ENCODE assay signal across 9 cellular contexts in genomic region chr1:27598902-27599528, GRCh38. TPM values are rescaled to one million over a fixed set of nuclear protein-coding genes. Genes with fewer than 3 reads are reported as not detected.
DNase-seq lines count a peak whose midpoint lies in the region; ATAC-seq, FAIRE-seq and TF ChIP-seq lines count a peak whose summit lies in the region.
"Had no signal": no experiment of that assay in that cellular context is flagged by ENCODE, and none has a peak within 500 bp of the region (broad histone marks: within the 10 kb centered on the region; RNA-seq: fewer than 3 reads in every experiment).

No MANE protein-coding gene starts in this region.

- no peak overlapping the region for H2AFZ ChIP-seq in HepG2 (ENCODE audit: low read length)

- ATAC-seq in HepG2: no peak
- ATAC-seq: Panc1 had no signal

- BruUV-seq in HepG2 (replicated peaks; lab: Mats Ljungman, UMichigan): no TSS peak

- DNase-seq in RPMI7951 (ENCODE audit: low read depth) (peak; percentile 86), brain microvascular endothelial cell (peak; percentile 67), HepG2 (ENCODE audit: low spot score) (no peak), NCI-H187 treated with DMSO at 0.1 percent for 48 hours (lab: John Stamatoyannopoulos, UW) (no peak), small intestine (no peak), D721Med (ENCODE audit: insufficient read length, low spot score) (no peak)
- DNase-seq in stimulated activated CD8-positive, alpha-beta memory T cell treated with anti-CD3 and anti-CD28 coated beads, Interleukin-4, amount 100 ng/mL, for 24 hours (ENCODE audit: low read depth): peak; percentile 44

- no peak for TF ChIP-seq EP300 in HepG2 (IDR thresholded peaks at IDR 0.05; ENCODE audit: low read depth in 2 of 2, low read length in 2 of 2)
- TF ChIP-seq EP300 in HepG2 (CRISPR knock-in tag; IDR thresholded peaks at IDR 0.05; ENCODE audit: borderline replicate concordance): no peak

- FAIRE-seq in HepG2 (lab: Jason Lieb, UNC): no peak
- FAIRE-seq in small intestine (lab: Jason Lieb, UNC): no peak
- FAIRE-seq in D721Med (lab: Jason Lieb, UNC): no peak

- H3K4me3 ChIP-seq in HEK293 (ENCODE audit: low read depth, low read length) (no peak overlapping the region), brain microvascular endothelial cell (ENCODE audit: low read depth, low read length) (peak overlapping the region; percentile 15), HepG2 (replicated peaks in 1 of 3; ENCODE audit: insufficient read depth in 1 of 3, low read depth in 2 of 3, low read length in 3 of 3) (no peak overlapping the region), small intestine (ENCODE audit: low read depth in 1 of 2, low read length in 2 of 2) (no peak overlapping the region)

- H3K36me3 ChIP-seq in HEK293 (ENCODE audit: control insufficient read depth in 2 of 2, insufficient read depth in 1 of 2, low read length in 2 of 2) (peaks cover 0 to 7% of the 10 kb centered on the region in 2 experiments; a peak in 1 of 3 replicates), brain microvascular endothelial cell (replicated peaks) (no peaks in the 10 kb centered on the region), HepG2 (replicated peaks in 1 of 2; ENCODE audit: control insufficient read depth in 1 of 2, insufficient read depth in 2 of 2, low read length in 2 of 2) (peaks cover 0 to 3% of the 10 kb centered on the region in 2 experiments; a peak in 2 of 5 replicates), small intestine (ENCODE audit: control insufficient read depth in 2 of 2, insufficient read depth in 2 of 2, low read length in 2 of 2) (no peaks in the 10 kb centered on the region)

- H3K4me2 ChIP-seq in HepG2 (ENCODE audit: low read depth, low read length): peak overlapping the region; percentile 41; the same call in 1 of the 2 replicates

- TF ChIP-seq RAD21 in HepG2 (CRISPR knock-in tag; IDR thresholded peaks at IDR 0.05): no peak

- no peak for TF ChIP-seq CTCF in HEK293 (tag by site-specific recombination; IDR thresholded peaks at IDR 0.05)
- no peak for TF ChIP-seq CTCF in brain microvascular endothelial cell (IDR thresholded peaks at IDR 0.05; ENCODE audit: low read depth, low read length, missing control alignments)
- TF ChIP-seq CTCF in HepG2 (CRISPR knock-in tag; IDR thresholded peaks at IDR 0.05): 0 out of 2 replicates have a peak, but pooled peaks have one; percentile 1
- TF ChIP-seq CTCF in D721Med (IDR thresholded peaks at IDR 0.05; ENCODE audit: insufficient read depth, missing control alignments): no peak

- H4K20me1 ChIP-seq in HepG2 (ENCODE audit: insufficient read depth, low read length): peaks cover 40% of the 10 kb centered on the region; the same call in 1 of the 2 replicates

- WGBS in HepG2 (ENCODE audit: low lambda C conversion rate): 20% methylated on average over 6 of the region's 6 CpGs
- WGBS in small intestine, 3 donors: 4 to 10% (median 9%) methylated on average over 5 to 6 of the region's 6 CpGs

- intact Hi-C loops in HepG2 (cut with micrococcal nuclease; ENCODE audit: unreplicated experiment): no loop called here

- no peak overlapping the region; the same call in 1 of the 2 replicates for H3K27ac ChIP-seq in HEK293 (ENCODE audit: extremely low read depth, low read depth, low read length)
- no peak overlapping the region for H3K27ac ChIP-seq in brain microvascular endothelial cell
- no peak overlapping the region for H3K27ac ChIP-seq in HepG2 (ENCODE audit: extremely low read length, insufficient read depth, low read length)
- H3K27ac ChIP-seq in small intestine (ENCODE audit: low read depth in 1 of 2, low read length in 1 of 2): peak overlapping the region in 1 of 2 donors; percentile 53

- no peak overlapping the region for H3K9ac ChIP-seq in HepG2 (ENCODE audit: insufficient read depth, low read depth, low read length)

- peaks cover 56% of the 10 kb centered on the region for H3K79me2 ChIP-seq in HepG2 (ENCODE audit: insufficient read depth, low read length)

- TF ChIP-seq POLR2A in HepG2 (IDR thresholded peaks at IDR 0.05; ENCODE audit: insufficient read depth in 1 of 2, low read depth in 2 of 2, low read length in 2 of 2): no peak

- H3K27me3 ChIP-seq in brain microvascular endothelial cell (replicated peaks): no peaks in the 10 kb centered on the region
- H3K27me3 ChIP-seq in HepG2 (ENCODE audit: control insufficient read depth in 1 of 2, insufficient read depth in 2 of 2, low read length in 2 of 2): no peaks in the 10 kb centered on the region
- no peaks in the 10 kb centered on the region for H3K27me3 ChIP-seq in small intestine (ENCODE audit: control insufficient read depth in 2 of 2, insufficient read depth in 2 of 2, low read length in 2 of 2)

- H3K4me1 ChIP-seq in HEK293 (ENCODE audit: control insufficient read depth, insufficient read depth, low read length): peaks cover 25% of the 10 kb centered on the region
- peaks cover 56% of the 10 kb centered on the region for H3K4me1 ChIP-seq in HepG2 (ENCODE audit: insufficient read depth, low read length)
- H3K4me1 ChIP-seq in small intestine (ENCODE audit: control insufficient read depth in 2 of 2, insufficient read depth in 1 of 2, low read depth in 1 of 2, low read length in 1 of 2): peaks cover 3 to 6% of the 10 kb centered on the region in 2 donors

- H3K9me3 ChIP-seq in HEK293 (ENCODE audit: control insufficient read depth, insufficient read depth, low read depth, low read length) (no peaks in the 10 kb centered on the region), HepG2 (ENCODE audit: low read length) (no peaks in the 10 kb centered on the region), small intestine (ENCODE audit: control insufficient read depth, low read depth) (no peaks in the 10 kb centered on the region)

- in situ Hi-C loops in brain microvascular endothelial cell (cut with HindIII; ENCODE audit: low pct_ligation_motif_present, low sequenced_read_pairs) (no loop called here), HepG2 (cut with HindIII; ENCODE audit: extremely low pct_ligation_motif_present, low pct_unique_long_range_greater_than_20kb) (no loop called here)

- POLR2A ChIA-PET in HEK293 (lab: Yijun Ruan, JAX): interaction anchor here (4.2 kb wide), 1 partner anchor 42 kb away, joined by 21 read pairs; no protein-coding TSS in a partner anchor
- POLR2A ChIA-PET in HepG2 (lab: Yijun Ruan, JAX): interaction anchor here (1.0 to 4.4 kb wide), 3 partner anchors 29 to 42 kb away, joined by 3 to 30 read pairs (median 4); no protein-coding TSS in a partner anchor

- CTCF ChIA-PET in HEK293 (lab: Yijun Ruan, JAX): interaction anchor here (0.6 to 4.3 kb wide), 9 partner anchors 10 to 1258 kb away, joined by 3 to 29 read pairs (median 4); no protein-coding TSS in a partner anchor
- CTCF ChIA-PET in HepG2 (lab: Yijun Ruan, JAX; ENCODE audit: low intra/inter-chr PET ratio, low total read pairs): no interaction called here

RNA-seq across cellular contexts. Expression of gene AHDC1, which starts 4.9 kb away (rescaled TPM):
- total RNA-seq in RPMI7951 (2014; rRNA removed; shearing (Covaris generic)): 5.8 and 7.1 TPM in 2 replicates
- 2.6 and 2.7 TPM in 2 replicates for total RNA-seq in HepG2 (2016; rRNA removed; fragmentation: Illumina TruSeq; extraction: Trizol)
- total RNA-seq in HepG2 (2016; cell fraction: cytosol; rRNA removed; fragmentation: Illumina TruSeq; extraction: Trizol; ENCODE audit: low read depth): 1.9 and 2.6 TPM in 2 replicates
- total RNA-seq in HepG2 (2016; cell fraction: insoluble cytoplasmic fraction; rRNA removed; fragmentation: Illumina TruSeq; extraction: Trizol): 3.1 and 3.5 TPM in 2 replicates
- 1.6 and 2.4 TPM in 2 replicates for total RNA-seq in HepG2 (2016; cell fraction: membrane; rRNA removed; fragmentation: Illumina TruSeq; extraction: Trizol)
- total RNA-seq in HepG2 (2016; cell fraction: nucleus; rRNA removed; fragmentation: Illumina TruSeq; extraction: Trizol): 3.0 and 6.6 TPM in 2 replicates
- polyA plus RNA-seq in HepG2 (2011; rRNA removed) (1.0 and 1.2 TPM in 2 replicates), small intestine (1 to 10 TPM; 3.5 to 8.7 (median 5.1) TPM)
- polyA plus RNA-seq in HepG2 (2011; cell fraction: cytosol; rRNA removed): 0.52 and 0.72 TPM in 2 replicates
- 7.0 and 8.3 TPM in 2 replicates for polyA plus RNA-seq in HepG2 (2011; cell fraction: nucleus; rRNA removed)
- polyA plus RNA-seq in HepG2 (2012): 4.7 and 7.3 TPM in 2 replicates
- 0.24 and 0.35 TPM in 2 replicates for polyA plus RNA-seq in HepG2 (2016; cell fraction: cytosol; fragmentation: Illumina TruSeq; extraction: Trizol; ENCODE audit: low read depth)
- 3.9 and 4.0 TPM in 2 replicates for polyA plus RNA-seq in HepG2 (2016; cell fraction: insoluble cytoplasmic fraction; fragmentation: Illumina TruSeq; extraction: Trizol; ENCODE audit: low read depth)
- polyA plus RNA-seq in HepG2 (2016; cell fraction: membrane; fragmentation: Illumina TruSeq; extraction: Trizol; ENCODE audit: low read depth): 0.32 and 0.57 TPM in 2 replicates
- 12.2 and 16.8 TPM in 2 replicates for polyA plus RNA-seq in HepG2 (2016; cell fraction: nucleus; fragmentation: Illumina TruSeq; extraction: Trizol; ENCODE audit: insufficient read depth, low read depth)
- polyA minus RNA-seq in HepG2 (2011; rRNA and poly(A)+ RNA removed; ENCODE audit: low replicate concordance): 3.1 and 6.5 TPM in 2 replicates
- polyA minus RNA-seq in HepG2 (2011; cell fraction: cytosol; rRNA and poly(A)+ RNA removed): 3.1 and 3.7 TPM in 2 replicates
- 5.1 and 5.3 TPM in 2 replicates for polyA minus RNA-seq in HepG2 (2011; cell fraction: nucleus; rRNA and poly(A)+ RNA removed)

RNA-seq across cellular contexts. Expression of gene FGR, which starts 36.0 kb away (rescaled TPM):
- not detected in 2 replicates for total RNA-seq in RPMI7951 (2014; rRNA removed; shearing (Covaris generic))
- not detected in 2 replicates for total RNA-seq in HepG2 (2016; rRNA removed; fragmentation: Illumina TruSeq; extraction: Trizol)
- not detected in 2 replicates for total RNA-seq in HepG2 (2016; cell fraction: cytosol; rRNA removed; fragmentation: Illumina TruSeq; extraction: Trizol; ENCODE audit: low read depth)
- total RNA-seq in HepG2 (2016; cell fraction: insoluble cytoplasmic fraction; rRNA removed; fragmentation: Illumina TruSeq; extraction: Trizol): not detected in 2 replicates
- total RNA-seq in HepG2 (2016; cell fraction: membrane; rRNA removed; fragmentation: Illumina TruSeq; extraction: Trizol): not detected in 2 replicates
- not detected in 2 replicates for total RNA-seq in HepG2 (2016; cell fraction: nucleus; rRNA removed; fragmentation: Illumina TruSeq; extraction: Trizol)
- polyA plus RNA-seq in HepG2 (2011; rRNA removed) (0.04 TPM in 1 of 2 replicates, not detected in the other), small intestine (10 to 100 TPM in 1 of 3 donors, 1 to 10 TPM in 2; 1.6 to 12.6 (median 1.6) TPM)
- 0.01 and 0.04 TPM in 2 replicates for polyA plus RNA-seq in HepG2 (2011; cell fraction: cytosol; rRNA removed)
- polyA plus RNA-seq in HepG2 (2011; cell fraction: nucleus; rRNA removed): 0.14 and 0.33 TPM in 2 replicates
- polyA plus RNA-seq in HepG2 (2012): not detected in 2 replicates
- not detected in 2 replicates for polyA plus RNA-seq in HepG2 (2016; cell fraction: cytosol; fragmentation: Illumina TruSeq; extraction: Trizol; ENCODE audit: low read depth)
- not detected in 2 replicates for polyA plus RNA-seq in HepG2 (2016; cell fraction: insoluble cytoplasmic fraction; fragmentation: Illumina TruSeq; extraction: Trizol; ENCODE audit: low read depth)
- polyA plus RNA-seq in HepG2 (2016; cell fraction: membrane; fragmentation: Illumina TruSeq; extraction: Trizol; ENCODE audit: low read depth): not detected in 2 replicates
- polyA plus RNA-seq in HepG2 (2016; cell fraction: nucleus; fragmentation: Illumina TruSeq; extraction: Trizol; ENCODE audit: insufficient read depth, low read depth): not detected in 2 replicates
- 0.33 TPM in 1 of 2 replicates, not detected in the other for polyA minus RNA-seq in HepG2 (2011; rRNA and poly(A)+ RNA removed; ENCODE audit: low replicate concordance)
- polyA minus RNA-seq in HepG2 (2011; cell fraction: cytosol; rRNA and poly(A)+ RNA removed): not detected in 2 replicates
- polyA minus RNA-seq in HepG2 (2011; cell fraction: nucleus; rRNA and poly(A)+ RNA removed): not detected in 2 replicates

Comparison
In these comparisons a context has a peak if more than half of its experiments do, and no peak if none do; other contexts are left out.
1. DNase-seq: peak in RPMI7951 (single experiment), brain microvascular endothelial cell (single experiment) and stimulated activated CD8-positive, alpha-beta memory T cell treated with anti-CD3 and anti-CD28 coated beads, Interleukin-4, amount 100 ng/mL, for 24 hours (single experiment); none in HepG2 (single experiment), NCI-H187 treated with DMSO at 0.1 percent for 48 hours (single experiment), small intestine (single experiment) and D721Med (single experiment).
2. Of the 63 proteins assayed by ChIP-seq in both HepG2 and HEK293: peak only in HepG2: CTCF and ZBTB7A; only in HEK293: SP2, ZBTB10, ZNF24, ZNF335 and ZNF639; in both: PATZ1; in neither: 55.